ENCODE assay signal across 1 cellular context in genomic region chr10:31318854-31319601, GRCh38.
TF ChIP-seq lines count a peak whose summit lies in the region.

TSS of gene ZEB1 (plus strand) at chr10:31319216. CDS start at chr10:31319235, 19 bp downstream.

TF ChIP-seq in HepG2, 621 proteins besides CTCF, POLR2A, EP300 and RAD21 (continued from another document and continues in another):
- no peak for TF ChIP-seq ZNF784 (CRISPR knock-in tag; IDR thresholded peaks at IDR 0.05; ENCODE audit: borderline replicate concordance)
- TF ChIP-seq ZNF75D (CRISPR knock-in tag; IDR thresholded peaks at IDR 0.05; ENCODE audit: borderline replicate concordance), result no peak
- TF ChIP-seq POLR2AphosphoS2 (IDR thresholded peaks at IDR 0.05; ENCODE audit: low read depth, low read length), result no peak
- TF ChIP-seq ATM (IDR thresholded peaks at IDR 0.05; ENCODE audit: borderline replicate concordance), result no peak
- TF ChIP-seq KAT7 (CRISPR knock-in tag; IDR thresholded peaks at IDR 0.05; ENCODE audit: borderline replicate concordance), result 0 out of 2 replicates have a peak, but pooled peaks have one; percentile 20
- no peak for TF ChIP-seq HMG20A (CRISPR knock-in tag; IDR thresholded peaks at IDR 0.05; ENCODE audit: borderline replicate concordance)
- peak; percentile 10; the same call in 1 of the 2 replicates for TF ChIP-seq NCOA2 (CRISPR knock-in tag; IDR thresholded peaks at IDR 0.05)
- TF ChIP-seq PHF20 (CRISPR knock-in tag; IDR thresholded peaks at IDR 0.05), result no peak
- TF ChIP-seq, protein P1, sequence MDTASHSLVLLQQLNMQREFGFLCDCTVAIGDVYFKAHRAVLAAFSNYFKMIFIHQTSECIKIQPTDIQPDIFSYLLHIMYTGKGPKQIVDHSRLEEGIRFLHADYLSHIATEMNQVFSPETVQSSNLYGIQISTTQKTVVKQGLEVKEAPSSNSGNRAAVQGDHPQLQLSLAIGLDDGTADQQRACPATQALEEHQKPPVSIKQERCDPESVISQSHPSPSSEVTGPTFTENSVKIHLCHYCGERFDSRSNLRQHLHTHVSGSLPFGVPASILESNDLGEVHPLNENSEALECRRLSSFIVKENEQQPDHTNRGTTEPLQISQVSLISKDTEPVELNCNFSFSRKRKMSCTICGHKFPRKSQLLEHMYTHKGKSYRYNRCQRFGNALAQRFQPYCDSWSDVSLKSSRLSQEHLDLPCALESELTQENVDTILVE (CRISPR knock-in tag; IDR thresholded peaks at IDR 0.05), result no peak
- TF ChIP-seq ZNF512 (CRISPR knock-in tag; IDR thresholded peaks at IDR 0.05), result no peak
- TF ChIP-seq ZNF34 (CRISPR knock-in tag; IDR thresholded peaks at IDR 0.05; ENCODE audit: borderline replicate concordance), result 0 out of 2 replicates have a peak, but pooled peaks have one; percentile 9
- TF ChIP-seq, protein P2, sequence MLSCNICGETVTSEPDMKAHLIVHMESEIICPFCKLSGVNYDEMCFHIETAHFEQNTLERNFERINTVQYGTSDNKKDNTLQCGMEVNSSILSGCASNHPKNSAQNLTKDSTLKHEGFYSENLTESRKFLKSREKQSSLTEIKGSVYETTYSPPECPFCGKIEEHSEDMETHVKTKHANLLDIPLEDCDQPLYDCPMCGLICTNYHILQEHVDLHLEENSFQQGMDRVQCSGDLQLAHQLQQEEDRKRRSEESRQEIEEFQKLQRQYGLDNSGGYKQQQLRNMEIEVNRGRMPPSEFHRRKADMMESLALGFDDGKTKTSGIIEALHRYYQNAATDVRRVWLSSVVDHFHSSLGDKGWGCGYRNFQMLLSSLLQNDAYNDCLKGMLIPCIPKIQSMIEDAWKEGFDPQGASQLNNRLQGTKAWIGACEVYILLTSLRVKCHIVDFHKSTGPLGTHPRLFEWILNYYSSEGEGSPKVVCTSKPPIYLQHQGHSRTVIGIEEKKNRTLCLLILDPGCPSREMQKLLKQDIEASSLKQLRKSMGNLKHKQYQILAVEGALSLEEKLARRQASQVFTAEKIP (CRISPR knock-in tag; IDR thresholded peaks at IDR 0.05; ENCODE audit: borderline replicate concordance), result no peak
- no peak for TF ChIP-seq BCLAF1 (IDR thresholded peaks at IDR 0.05)
- 0 out of 2 replicates have a peak, but pooled peaks have one; percentile 34 for TF ChIP-seq IKZF5 (CRISPR knock-in tag; IDR thresholded peaks at IDR 0.05)
- TF ChIP-seq GATAD1 (CRISPR knock-in tag; IDR thresholded peaks at IDR 0.05), result peak; percentile 88
- TF ChIP-seq CEBPG (CRISPR knock-in tag; IDR thresholded peaks at IDR 0.05), result peak; percentile 56; the same call in 1 of the 2 replicates
- TF ChIP-seq FIP1L1 (IDR thresholded peaks at IDR 0.05; ENCODE audit: borderline replicate concordance, insufficient read depth, low read depth, low read length), result no peak
- TF ChIP-seq TOE1 (CRISPR knock-in tag; IDR thresholded peaks at IDR 0.05), result no peak
- TF ChIP-seq RBFOX2 (IDR thresholded peaks at IDR 0.05; ENCODE audit: low read depth, low read length), result peak; percentile 55; the same call in 1 of the 2 replicates
- TF ChIP-seq NR2F6 (IDR thresholded peaks at IDR 0.05), result no peak
- no peak for TF ChIP-seq NR2F6 (CRISPR knock-in tag; IDR thresholded peaks at IDR 0.05)
- peak; percentile 45 for TF ChIP-seq SALL1 (CRISPR knock-in tag; IDR thresholded peaks at IDR 0.05)
- no peak for TF ChIP-seq ZNF7 (CRISPR knock-in tag; IDR thresholded peaks at IDR 0.05)
- TF ChIP-seq ZNF263 (CRISPR knock-in tag; IDR thresholded peaks at IDR 0.05), result 0 out of 2 replicates have a peak, but pooled peaks have one; percentile 16
- no peak for TF ChIP-seq SOX6 (IDR thresholded peaks at IDR 0.05)
- TF ChIP-seq SOX6 (CRISPR knock-in tag; IDR thresholded peaks at IDR 0.05), result peak; percentile 12; the same call in 1 of the 2 replicates
- no peak for TF ChIP-seq ZNF510 (CRISPR knock-in tag; IDR thresholded peaks at IDR 0.05; ENCODE audit: low read depth)
- no peak for TF ChIP-seq CAMTA2 (CRISPR knock-in tag; IDR thresholded peaks at IDR 0.05; ENCODE audit: borderline replicate concordance)
- TF ChIP-seq ZNF225 (CRISPR knock-in tag; IDR thresholded peaks at IDR 0.05), result no peak
- TF ChIP-seq LRRFIP1 (CRISPR knock-in tag; conservative IDR thresholded peaks at IDR 0.05), result no peak
- TF ChIP-seq NFYB (CRISPR knock-in tag; IDR thresholded peaks at IDR 0.05), result no peak
- TF ChIP-seq TAF1 (CRISPR knock-in tag; IDR thresholded peaks at IDR 0.05), result peak; percentile 65
- TF ChIP-seq, protein P3, sequence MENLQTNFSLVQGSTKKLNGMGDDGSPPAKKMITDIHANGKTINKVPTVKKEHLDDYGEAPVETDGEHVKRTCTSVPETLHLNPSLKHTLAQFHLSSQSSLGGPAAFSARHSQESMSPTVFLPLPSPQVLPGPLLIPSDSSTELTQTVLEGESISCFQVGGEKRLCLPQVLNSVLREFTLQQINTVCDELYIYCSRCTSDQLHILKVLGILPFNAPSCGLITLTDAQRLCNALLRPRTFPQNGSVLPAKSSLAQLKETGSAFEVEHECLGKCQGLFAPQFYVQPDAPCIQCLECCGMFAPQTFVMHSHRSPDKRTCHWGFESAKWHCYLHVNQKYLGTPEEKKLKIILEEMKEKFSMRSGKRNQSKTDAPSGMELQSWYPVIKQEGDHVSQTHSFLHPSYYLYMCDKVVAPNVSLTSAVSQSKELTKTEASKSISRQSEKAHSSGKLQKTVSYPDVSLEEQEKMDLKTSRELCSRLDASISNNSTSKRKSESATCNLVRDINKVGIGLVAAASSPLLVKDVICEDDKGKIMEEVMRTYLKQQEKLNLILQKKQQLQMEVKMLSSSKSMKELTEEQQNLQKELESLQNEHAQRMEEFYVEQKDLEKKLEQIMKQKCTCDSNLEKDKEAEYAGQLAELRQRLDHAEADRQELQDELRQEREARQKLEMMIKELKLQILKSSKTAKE (CRISPR knock-in tag; IDR thresholded peaks at IDR 0.05; ENCODE audit: borderline replicate concordance), result no peak
- TF ChIP-seq REST (IDR thresholded peaks at IDR 0.05; ENCODE audit: borderline replicate concordance in 1 of 2, low read depth in 1 of 2, low read length in 2 of 2), result no peak
- no peak for TF ChIP-seq ZNF354B (CRISPR knock-in tag; IDR thresholded peaks at IDR 0.05)
- TF ChIP-seq ZSCAN12 (CRISPR knock-in tag; IDR thresholded peaks at IDR 0.05), result no peak
- TF ChIP-seq HOXD1 (CRISPR knock-in tag; IDR thresholded peaks at IDR 0.05), result no peak
- TF ChIP-seq NCOA1 (CRISPR knock-in tag; IDR thresholded peaks at IDR 0.05), result no peak
- TF ChIP-seq, protein P4, sequence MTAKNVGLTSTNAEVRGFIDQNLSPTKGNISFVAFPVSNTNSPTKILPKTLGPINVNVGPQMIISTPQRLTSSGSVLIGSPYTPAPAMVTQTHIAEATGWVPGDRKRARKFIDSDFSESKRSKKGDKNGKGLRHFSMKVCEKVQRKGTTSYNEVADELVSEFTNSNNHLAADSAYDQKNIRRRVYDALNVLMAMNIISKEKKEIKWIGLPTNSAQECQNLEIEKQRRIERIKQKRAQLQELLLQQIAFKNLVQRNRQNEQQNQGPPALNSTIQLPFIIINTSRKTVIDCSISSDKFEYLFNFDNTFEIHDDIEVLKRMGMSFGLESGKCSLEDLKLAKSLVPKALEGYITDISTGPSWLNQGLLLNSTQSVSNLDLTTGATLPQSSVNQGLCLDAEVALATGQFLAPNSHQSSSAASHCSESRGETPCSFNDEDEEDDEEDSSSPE (CRISPR knock-in tag; IDR thresholded peaks at IDR 0.05), result peak; percentile 68; the same call in 1 of the 2 replicates
- peak; percentile 77; the same call in 1 of the 2 replicates for TF ChIP-seq ZSCAN25 (CRISPR knock-in tag; IDR thresholded peaks at IDR 0.05)
- TF ChIP-seq RFXANK (CRISPR knock-in tag; IDR thresholded peaks at IDR 0.05), result no peak
- no peak for TF ChIP-seq HES4 (CRISPR knock-in tag; IDR thresholded peaks at IDR 0.05; ENCODE audit: borderline replicate concordance)
- no peak for TF ChIP-seq ZSCAN20 (CRISPR knock-in tag; IDR thresholded peaks at IDR 0.05; ENCODE audit: borderline replicate concordance)
- TF ChIP-seq ZC3H4 (CRISPR knock-in tag; IDR thresholded peaks at IDR 0.05; ENCODE audit: borderline replicate concordance), result no peak
- TF ChIP-seq ZBTB20 (CRISPR knock-in tag; IDR thresholded peaks at IDR 0.05; ENCODE audit: borderline replicate concordance, low read depth), result no peak
- no peak for TF ChIP-seq PPARG (CRISPR knock-in tag; conservative IDR thresholded peaks at IDR 0.05)
- TF ChIP-seq IKZF1 (IDR thresholded peaks at IDR 0.05), result no peak
